1 cellular context compared by ENCODE assay signal in genomic region chr17:57597101-57597500, GRCh38.
TF ChIP-seq lines count a peak whose summit lies in the region.

No MANE protein-coding gene starts in this region.

TF ChIP-seq in SK-N-SH, 30 proteins besides CTCF, POLR2A, EP300 and RAD21:
- TF ChIP-seq PBX3 (IDR thresholded peaks at IDR 0.05): no peak
- TF ChIP-seq EZH2phosphoT487 (IDR thresholded peaks at IDR 0.05; ENCODE audit: borderline replicate concordance, low read depth): no peak
- no peak for TF ChIP-seq YY1 (IDR thresholded peaks at IDR 0.05; ENCODE audit: low read depth)
- TF ChIP-seq JUND (IDR thresholded peaks at IDR 0.05): no peak
- TF ChIP-seq REST (IDR thresholded peaks at IDR 0.05; ENCODE audit: low read depth, low read length): no peak
- no peak for TF ChIP-seq TCF12 (IDR thresholded peaks at IDR 0.05)
- TF ChIP-seq SIN3A (IDR thresholded peaks at IDR 0.05; ENCODE audit: borderline replicate concordance, low read depth, low read length): no peak
- TF ChIP-seq ELF1 (IDR thresholded peaks at IDR 0.05): no peak
- TF ChIP-seq MXI1 (IDR thresholded peaks at IDR 0.05; ENCODE audit: low read depth, low read length): no peak
- no peak for TF ChIP-seq RXRA (IDR thresholded peaks at IDR 0.05; ENCODE audit: borderline replicate concordance, low read depth)
- no peak for TF ChIP-seq GABPA (IDR thresholded peaks at IDR 0.05; ENCODE audit: low read depth)
- no peak for TF ChIP-seq TEAD4 (IDR thresholded peaks at IDR 0.05; ENCODE audit: borderline replicate concordance, insufficient read depth)
- no peak for TF ChIP-seq FOSL2 (IDR thresholded peaks at IDR 0.05; ENCODE audit: borderline replicate concordance, low read depth)
- TF ChIP-seq NRF1 (IDR thresholded peaks at IDR 0.05; ENCODE audit: low read depth, low read length): no peak
- no peak for TF ChIP-seq MAX (IDR thresholded peaks at IDR 0.05; ENCODE audit: low read depth)
